Comparison of ENCODE assay signal across 1 cellular context in genomic region chr1:47208374-47208850, GRCh38.
TF ChIP-seq lines count a peak whose summit lies in the region.

No MANE protein-coding gene starts in this region.

TF ChIP-seq in GM23338, 12 proteins besides CTCF, POLR2A, EP300 and RAD21 (continued from another document):
- TF ChIP-seq ZNF462 (CRISPR knock-in tag; IDR thresholded peaks at IDR 0.05): no peak
- TF ChIP-seq CREB1 (CRISPR knock-in tag; IDR thresholded peaks at IDR 0.05; ENCODE audit: low read depth): no peak
- TF ChIP-seq EZH2 (IDR thresholded peaks at IDR 0.05; ENCODE audit: low read depth, unreplicated experiment): peak; percentile 4
- no peak for TF ChIP-seq EZH2phosphoT487 (IDR thresholded peaks at IDR 0.05; ENCODE audit: unreplicated experiment)
- TF ChIP-seq NANOG (IDR thresholded peaks at IDR 0.05; ENCODE audit: borderline replicate concordance): no peak
- no peak for TF ChIP-seq REST (IDR thresholded peaks at IDR 0.05; ENCODE audit: unreplicated experiment)
- TF ChIP-seq ZNF331 (CRISPR knock-in tag; IDR thresholded peaks at IDR 0.05; ENCODE audit: low read depth): no peak
- peak; percentile 54 for TF ChIP-seq JUNB (IDR thresholded peaks at IDR 0.05; ENCODE audit: unreplicated experiment)
- no peak for TF ChIP-seq STAT1 (IDR thresholded peaks at IDR 0.05; ENCODE audit: unreplicated experiment)
